Comparison of ENCODE assay signal across 12 cellular contexts in genomic region chr2:1656961-1657841, GRCh38.
A peak's percentile ranks its signal among the peaks of the same experiment; 100 is the strongest.
DNase-seq lines count a peak whose midpoint lies in the region; ATAC-seq and TF ChIP-seq lines count a peak whose summit lies in the region.
"Had no signal": no experiment of that assay in that cellular context is flagged by ENCODE, and none has a peak within 500 bp of the region (broad histone marks: within the 10 kb centered on the region; RNA-seq: fewer than 3 reads in every experiment).

No MANE protein-coding gene starts in this region.

- H3K4me3 ChIP-seq in left ventricle myocardium inferior: no peak overlapping the region
- H3K4me3 ChIP-seq in adipocyte (ENCODE audit: low read length): no peak overlapping the region
- no peak overlapping the region for H3K4me3 ChIP-seq in mesenchymal stem cell (ENCODE audit: insufficient read depth in 1 of 2, low read depth in 1 of 2, low read length in 2 of 2)
- H3K4me3 ChIP-seq: neural progenitor cell had no signal

- H3K79me1 ChIP-seq in mesenchymal stem cell (replicated peaks; ENCODE audit: low read length, poor library complexity, severe bottlenecking): peaks cover 31% of the 10 kb centered on the region

- no peak overlapping the region for H4K91ac ChIP-seq in mesenchymal stem cell (ENCODE audit: low read length)

- no peak overlapping the region for H2BK120ac ChIP-seq in mesenchymal stem cell (ENCODE audit: low read depth, low read length)

- no peak overlapping the region for H3K4me3 Mint-ChIP-seq in type B pancreatic cell
- H3K4me3 Mint-ChIP-seq: activated naive CD4-positive, alpha-beta T cell treated with anti-CD3 and anti-CD28 coated beads, Interleukin-2, amount 50 U/mL, for 24 hours; dendritic cell treated with granulocyte-macrophage colony-stimulating factor and Interleukin-4, amounts not matched to agents 40 ng/mL and 50 ng/mL, for 4 days; neural progenitor cell had no signal

- DNase-seq in Right ventricle myocardium superior: peak; percentile 24
- no peak for DNase-seq in left ventricle myocardium inferior
- no peak for DNase-seq in adipocyte (ENCODE audit: low read depth)
- DNase-seq in mesenchymal stem cell: no peak
- DNase-seq in type B pancreatic cell (ENCODE audit: extremely low spot score, unreplicated experiment): no peak
- no peak for DNase-seq in activated CD8-positive, alpha-beta memory T cell treated with anti-CD3 and anti-CD28 coated beads for 24 hours
- no peak for DNase-seq in amygdala (lab: John Stamatoyannopoulos, UW)
- DNase-seq: DND-41 had no signal

- WGBS in mesenchymal stem cell: 88% methylated on average over 7 of the region's 7 CpGs

- H2BK15ac ChIP-seq in mesenchymal stem cell (ENCODE audit: low read depth, poor library complexity, severe bottlenecking): no peak overlapping the region

- peaks cover 35% of the 10 kb centered on the region for H3K36me3 ChIP-seq in left ventricle myocardium inferior
- peaks cover 40% of the 10 kb centered on the region for H3K36me3 ChIP-seq in adipocyte (ENCODE audit: control insufficient read depth, insufficient read depth, low read length, severe bottlenecking)
- peaks cover 35 to 55% of the 10 kb centered on the region in 2 experiments for H3K36me3 ChIP-seq in mesenchymal stem cell (ENCODE audit: control insufficient read depth in 1 of 2, insufficient read depth in 2 of 2, low read depth in 1 of 2, low read length in 2 of 2)
- H3K36me3 ChIP-seq: neural progenitor cell had no signal

- no peaks in the 10 kb centered on the region for H3K27me3 Mint-ChIP-seq in type B pancreatic cell
- H3K27me3 Mint-ChIP-seq: dendritic cell treated with granulocyte-macrophage colony-stimulating factor and Interleukin-4, amounts not matched to agents 40 ng/mL and 50 ng/mL, for 4 days had no signal

- no peak overlapping the region for H3K27ac ChIP-seq in left ventricle myocardium inferior (replicated peaks)
- H3K27ac ChIP-seq in mesenchymal stem cell (ENCODE audit: low read length, poor library complexity, severe bottlenecking): peak overlapping the region; percentile 65
- H3K27ac ChIP-seq: neural progenitor cell had no signal

- no peak overlapping the region for H2BK12ac ChIP-seq in mesenchymal stem cell (ENCODE audit: low read length in 2 of 2)

- no peak overlapping the region for H4K8ac ChIP-seq in mesenchymal stem cell (ENCODE audit: low read length)

- H2AFZ ChIP-seq in mesenchymal stem cell (ENCODE audit: low read depth, low read length): no peak overlapping the region
- H2AFZ ChIP-seq: neural progenitor cell had no signal

- intact Hi-C loops in Right ventricle myocardium superior (cut with DNase I) (no loop called here), left ventricle myocardium inferior (cut with micrococcal nuclease) (loop anchor here (10.0 kb wide), 1 partner anchor 62 kb away; no protein-coding TSS in a partner anchor)

- H3K27me3 ChIP-seq in left ventricle myocardium inferior (ENCODE audit: low read depth): peaks cover 15% of the 10 kb centered on the region
- no peaks in the 10 kb centered on the region for H3K27me3 ChIP-seq in adipocyte (replicated peaks; ENCODE audit: control insufficient read depth, insufficient read depth, low read length)
- H3K27me3 ChIP-seq in mesenchymal stem cell (ENCODE audit: control insufficient read depth in 1 of 2, insufficient read depth in 1 of 2, low read length in 2 of 2): no peaks in the 10 kb centered on the region
- H3K27me3 ChIP-seq: neural progenitor cell had no signal

- peak overlapping the region; percentile 81 for H3K27ac Mint-ChIP-seq in type B pancreatic cell
- H3K27ac Mint-ChIP-seq: activated naive CD4-positive, alpha-beta T cell treated with anti-CD3 and anti-CD28 coated beads, Interleukin-2, amount 50 U/mL, for 24 hours; dendritic cell treated with granulocyte-macrophage colony-stimulating factor and Interleukin-4, amounts not matched to agents 40 ng/mL and 50 ng/mL, for 4 days; neural progenitor cell had no signal

- H3K36me3 Mint-ChIP-seq in type B pancreatic cell: peaks cover 9% of the 10 kb centered on the region
- H3K36me3 Mint-ChIP-seq: activated naive CD4-positive, alpha-beta T cell treated with anti-CD3 and anti-CD28 coated beads, Interleukin-2, amount 50 U/mL, for 24 hours had no signal

- no peak overlapping the region for H3K4me2 ChIP-seq in mesenchymal stem cell (ENCODE audit: low read length, poor library complexity, severe bottlenecking)
- H3K4me2 ChIP-seq: neural progenitor cell had no signal

- no peaks in the 10 kb centered on the region for H3K4me1 Mint-ChIP-seq in type B pancreatic cell (ENCODE audit: unreplicated experiment)
- H3K4me1 Mint-ChIP-seq: activated naive CD4-positive, alpha-beta T cell treated with anti-CD3 and anti-CD28 coated beads, Interleukin-2, amount 50 U/mL, for 24 hours had no signal

- H2AK5ac ChIP-seq in mesenchymal stem cell (ENCODE audit: low read length, severe bottlenecking): peak overlapping the region; percentile 91

- ATAC-seq in Right ventricle myocardium superior (ENCODE audit: poor library complexity): no peak
- ATAC-seq in GM18519 (IDR thresholded peaks at IDR 0.05; ENCODE audit: low FRiP score, unreplicated experiment): no peak

- peaks cover 29% of the 10 kb centered on the region for H3K4me1 ChIP-seq in left ventricle myocardium inferior
- H3K4me1 ChIP-seq in adipocyte (ENCODE audit: control insufficient read depth, insufficient read depth, low read length): peaks cover 46% of the 10 kb centered on the region
- H3K4me1 ChIP-seq in mesenchymal stem cell (ENCODE audit: control insufficient read depth, insufficient read depth, low read depth, low read length): peaks cover 42% of the 10 kb centered on the region
- H3K4me1 ChIP-seq: neural progenitor cell had no signal

- H3K9ac ChIP-seq in adipocyte (ENCODE audit: low read length) (peak overlapping the region; percentile 0), mesenchymal stem cell (ENCODE audit: low read length) (no peak overlapping the region)
- H3K9ac ChIP-seq: neural progenitor cell had no signal

- no peaks in the 10 kb centered on the region for H3K9me3 Mint-ChIP-seq in type B pancreatic cell
- H3K9me3 Mint-ChIP-seq: activated naive CD4-positive, alpha-beta T cell treated with anti-CD3 and anti-CD28 coated beads, Interleukin-2, amount 50 U/mL, for 24 hours; dendritic cell treated with granulocyte-macrophage colony-stimulating factor and Interleukin-4, amounts not matched to agents 40 ng/mL and 50 ng/mL, for 4 days; neural progenitor cell had no signal

- H3K23ac ChIP-seq in mesenchymal stem cell (ENCODE audit: low read length in 2 of 2): no peak overlapping the region

- H3K9me3 ChIP-seq in left ventricle myocardium inferior (replicated peaks) (no peaks in the 10 kb centered on the region), adipocyte (ENCODE audit: control insufficient read depth, low read length) (no peaks in the 10 kb centered on the region), mesenchymal stem cell (ENCODE audit: control insufficient read depth, low read length) (no peaks in the 10 kb centered on the region)

- H3K18ac ChIP-seq in mesenchymal stem cell (ENCODE audit: low read depth in 1 of 2, low read length in 2 of 2): no peak overlapping the region

- H3K4ac ChIP-seq in mesenchymal stem cell (ENCODE audit: low read depth in 1 of 2, low read length in 2 of 2): no peak overlapping the region

- no peak for TF ChIP-seq CTCF in left ventricle myocardium inferior (IDR thresholded peaks at IDR 0.05; ENCODE audit: borderline replicate concordance)
- no peak for TF ChIP-seq CTCF in type B pancreatic cell (conservative IDR thresholded peaks at IDR 0.05)

- peak overlapping the region; percentile 2 for H2BK5ac ChIP-seq in mesenchymal stem cell (ENCODE audit: low read depth, low read length, poor library complexity, severe bottlenecking)

- H3K14ac ChIP-seq in mesenchymal stem cell (ENCODE audit: low read length in 2 of 2): peak overlapping the region in 1 of 2 experiments; percentile 21
